In the genomic region with DNA sequence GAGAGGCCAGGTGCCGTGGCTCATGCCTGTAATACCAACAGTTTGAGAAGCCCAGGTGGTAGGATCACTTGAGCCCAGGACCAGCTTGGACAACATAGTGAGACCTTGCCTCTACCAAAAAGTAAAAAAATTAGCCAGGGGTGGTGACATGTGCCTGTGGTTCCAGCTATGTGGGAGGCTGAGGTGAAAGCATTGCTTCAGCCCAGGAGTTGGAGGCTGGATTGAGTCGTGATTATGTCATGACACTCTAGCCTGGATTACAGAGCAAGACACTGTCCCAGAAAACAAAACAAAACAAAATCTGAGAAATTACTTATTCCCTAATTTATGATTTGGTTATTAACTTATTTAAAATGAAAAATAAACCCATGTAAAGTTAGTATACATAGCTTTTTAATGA, we compare ENCODE assay signal across 16 cellular contexts. TPM values are rescaled to one million over a fixed set of nuclear protein-coding genes. Genes with fewer than 3 reads are reported as not detected.
DNase-seq lines count a peak whose midpoint lies in the region; ATAC-seq and TF ChIP-seq lines count a peak whose summit lies in the region.
"Had no signal": no experiment of that assay in that cellular context is flagged by ENCODE, and none has a peak within 500 bp of the region (broad histone marks: within the 10 kb centered on the region; RNA-seq: fewer than 3 reads in every experiment).

No MANE protein-coding gene starts in this region.

- H3K36me3 ChIP-seq in HEK293 (ENCODE audit: control insufficient read depth in 2 of 2, insufficient read depth in 1 of 2, low read length in 2 of 2) = no peaks in the 10 kb centered on the region; a peak in 1 of 3 replicates
- H3K36me3 ChIP-seq in trophoblast cell (ENCODE audit: control insufficient read depth in 1 of 2, insufficient read depth in 2 of 2, low read length in 2 of 2) = peaks cover 0 to 4% of the 10 kb centered on the region in 2 experiments

- H3K9ac ChIP-seq in trophoblast cell (ENCODE audit: low read length) = no peak overlapping the region

- POLR2A ChIA-PET in HEK293 (lab: Yijun Ruan, JAX) = interaction anchor here (0.6 kb wide), 1 partner anchor 54 kb away, joined by 3 read pairs; no protein-coding TSS in a partner anchor
- POLR2A ChIA-PET in WTC11 (lab: Charles Lee) = interaction anchor here (0.5 kb wide), 1 partner anchor 60 kb away, joined by 3 read pairs; no protein-coding TSS in a partner anchor

- no peak overlapping the region for H4K91ac ChIP-seq in trophoblast cell (ENCODE audit: low read depth, low read length)

- H4K12ac ChIP-seq in trophoblast cell (ENCODE audit: low read depth, low read length) = no peak overlapping the region

- H3K4me2 ChIP-seq in trophoblast cell (ENCODE audit: low read length) = no peak overlapping the region

- no peaks in the 10 kb centered on the region for H3K9me3 Mint-ChIP-seq in WTC11

- no peak overlapping the region for H3K4me3 Mint-ChIP-seq in WTC11

- H3K79me1 ChIP-seq in trophoblast cell (ENCODE audit: low read length) = peaks cover 2% of the 10 kb centered on the region

- peaks cover 59% of the 10 kb centered on the region for H3K4me1 Mint-ChIP-seq in WTC11

- no peak overlapping the region for H2AFZ ChIP-seq in trophoblast cell (ENCODE audit: insufficient read depth, low read length, poor library complexity)

- H3K4me3 ChIP-seq in HEK293 (ENCODE audit: low read depth, low read length) = no peak overlapping the region
- no peak overlapping the region for H3K4me3 ChIP-seq in trophoblast cell (ENCODE audit: low read depth, low read length)

- H3K23ac ChIP-seq in trophoblast cell (ENCODE audit: low read length) = no peak overlapping the region

- H3K36me3 Mint-ChIP-seq in WTC11 = no peaks in the 10 kb centered on the region

- no peak overlapping the region for H2AK5ac ChIP-seq in trophoblast cell (ENCODE audit: low read length)

- peaks cover 6% of the 10 kb centered on the region for H3K79me2 ChIP-seq in trophoblast cell (ENCODE audit: control insufficient read depth, insufficient read depth, low read length, poor library complexity)

- H3K27ac Mint-ChIP-seq in WTC11 = peak overlapping the region; percentile 45; the same call in 1 of the 2 replicates

- WGBS in trophoblast cell (ENCODE audit: extremely low coverage, insufficient coverage, insufficient read length) = no CpG with 5 or more reads among the region's 2 CpGs

- no peak overlapping the region for H2BK120ac ChIP-seq in trophoblast cell (ENCODE audit: insufficient read depth, low read length, poor library complexity)

- no peak overlapping the region for H3K14ac ChIP-seq in trophoblast cell (ENCODE audit: low read length)

- peak; percentile 6 for DNase-seq in activated CD4-positive, alpha-beta T cell treated with anti-CD3 and anti-CD28 coated beads for 48 hours
- no peak for DNase-seq in activated CD4-positive, alpha-beta T cell treated with anti-CD3 and anti-CD28 coated beads, Interleukin-2, amount 50 U/mL, for 1 hour
- DNase-seq in WTC11 (ENCODE audit: low spot score) = no peak
- DNase-seq in trophoblast cell = no peak
- DNase-seq in epidermal melanocyte (ENCODE audit: insufficient read length, low spot score) = no peak
- DNase-seq: C1 segment of cervical spinal cord, HCEC 1CT, KBM-7, NCI-H1417 treated with DMSO at 0.1 percent for 48 hours, NCI-H2029 treated with DMSO at 0.1 percent for 48 hours, NCI-H524, SIG-M5 had no signal

- H3K9me3 ChIP-seq in HEK293 (ENCODE audit: control insufficient read depth, insufficient read depth, low read depth, low read length) = no peaks in the 10 kb centered on the region
- no peaks in the 10 kb centered on the region for H3K9me3 ChIP-seq in trophoblast cell (ENCODE audit: insufficient read depth, low read depth, low read length)

- H3K27ac ChIP-seq in HEK293 (ENCODE audit: extremely low read depth, low read depth, low read length) (no peak overlapping the region), trophoblast cell (ENCODE audit: low read depth, low read length) (no peak overlapping the region)
- H3K27ac ChIP-seq: HL-60 had no signal

- H4K8ac ChIP-seq in trophoblast cell (ENCODE audit: low read depth, low read length) = no peak overlapping the region

- no peak for ATAC-seq in WTC11
- no peak for ATAC-seq in HG03520 (IDR thresholded peaks at IDR 0.05; ENCODE audit: unreplicated experiment)
- no peak for ATAC-seq in HG03521 (IDR thresholded peaks at IDR 0.05; ENCODE audit: unreplicated experiment)

- TF ChIP-seq CTCF in HEK293 (tag by site-specific recombination; IDR thresholded peaks at IDR 0.05) (no peak), WTC11 (IDR thresholded peaks at IDR 0.05) (no peak)

- H2BK12ac ChIP-seq in trophoblast cell (ENCODE audit: low read length) = no peak overlapping the region

- peak overlapping the region; percentile 59 for H3K4ac ChIP-seq in trophoblast cell (ENCODE audit: low read depth, low read length)

- no peaks in the 10 kb centered on the region for H3K27me3 Mint-ChIP-seq in WTC11 (ENCODE audit: low read depth)

- H2BK5ac ChIP-seq in trophoblast cell (ENCODE audit: low read depth, low read length, poor library complexity) = no peak overlapping the region

- CTCF ChIA-PET in HEK293 (lab: Yijun Ruan, JAX) = interaction anchor here (0.7 kb wide), 2 partner anchors 22 to 120 kb away, joined by 3 to 4 read pairs; no protein-coding TSS in a partner anchor
- CTCF ChIA-PET in WTC11 (lab: Charles Lee) = no interaction called here

- no peaks in the 10 kb centered on the region for H3K27me3 ChIP-seq in trophoblast cell (ENCODE audit: insufficient read depth, low read length)

- H3K18ac ChIP-seq in trophoblast cell (ENCODE audit: low read length) = no peak overlapping the region

- H3K4me1 ChIP-seq in HEK293 (ENCODE audit: control insufficient read depth, insufficient read depth, low read length) (0 out of 2 replicates have a peak, but pooled peaks cover 2% of the 10 kb centered on the region), trophoblast cell (ENCODE audit: control insufficient read depth in 1 of 2, insufficient read depth in 2 of 2, low read length in 2 of 2) (peaks cover 11 to 14% of the 10 kb centered on the region in 2 experiments)

TF ChIP-seq in HEK293, 187 proteins besides CTCF, POLR2A, EP300 and RAD21:
- TF ChIP-seq ZNF501 (tag by site-specific recombination; IDR thresholded peaks at IDR 0.05) (no peak), ZFHX2 (tag by site-specific recombination; conservative IDR thresholded peaks at IDR 0.05) (0 out of 2 replicates have a peak, but pooled peaks have one; percentile 11), GLIS1 (tag by site-specific recombination; IDR thresholded peaks at IDR 0.05) (peak; percentile 41; the same call in 1 of the 2 replicates)
- TF ChIP-seq, protein P1, sequence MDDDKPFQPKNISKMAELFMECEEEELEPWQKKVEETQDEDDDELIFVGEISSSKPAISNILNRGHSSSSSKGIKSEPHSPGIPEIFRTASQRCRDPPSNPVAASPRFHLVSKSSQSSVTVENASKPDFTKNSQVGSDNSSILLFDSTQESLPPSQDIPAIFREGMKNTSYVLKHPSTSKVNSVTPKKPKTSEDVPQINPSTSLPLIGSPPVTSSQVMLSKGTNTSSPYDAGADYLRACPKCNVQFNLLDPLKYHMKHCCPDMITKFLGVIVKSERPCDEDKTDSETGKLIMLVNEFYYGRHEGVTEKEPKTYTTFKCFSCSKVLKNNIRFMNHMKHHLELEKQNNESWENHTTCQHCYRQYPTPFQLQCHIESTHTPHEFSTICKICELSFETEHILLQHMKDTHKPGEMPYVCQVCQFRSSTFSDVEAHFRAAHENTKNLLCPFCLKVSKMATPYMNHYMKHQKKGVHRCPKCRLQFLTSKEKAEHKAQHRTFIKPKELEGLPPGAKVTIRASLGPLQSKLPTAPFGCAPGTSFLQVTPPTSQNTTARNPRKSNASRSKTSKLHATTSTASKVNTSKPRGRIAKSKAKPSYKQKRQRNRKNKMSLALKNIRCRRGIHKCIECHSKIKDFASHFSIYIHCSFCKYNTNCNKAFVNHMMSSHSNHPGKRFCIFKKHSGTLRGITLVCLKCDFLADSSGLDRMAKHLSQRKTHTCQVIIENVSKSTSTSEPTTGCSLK (tag by site-specific recombination; IDR thresholded peaks at IDR 0.05) = no peak

TF ChIP-seq in WTC11, 78 proteins besides CTCF, POLR2A, EP300 and RAD21 (continues in another document):
- TF ChIP-seq, protein P2, sequence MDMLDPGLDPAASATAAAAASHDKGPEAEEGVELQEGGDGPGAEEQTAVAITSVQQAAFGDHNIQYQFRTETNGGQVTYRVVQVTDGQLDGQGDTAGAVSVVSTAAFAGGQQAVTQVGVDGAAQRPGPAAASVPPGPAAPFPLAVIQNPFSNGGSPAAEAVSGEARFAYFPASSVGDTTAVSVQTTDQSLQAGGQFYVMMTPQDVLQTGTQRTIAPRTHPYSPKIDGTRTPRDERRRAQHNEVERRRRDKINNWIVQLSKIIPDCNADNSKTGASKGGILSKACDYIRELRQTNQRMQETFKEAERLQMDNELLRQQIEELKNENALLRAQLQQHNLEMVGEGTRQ (CRISPR knock-in tag; IDR thresholded peaks at IDR 0.05) = no peak
- TF ChIP-seq E2F5 (CRISPR knock-in tag; IDR thresholded peaks at IDR 0.05) = no peak
- no peak for TF ChIP-seq IRF1 (CRISPR knock-in tag; IDR thresholded peaks at IDR 0.05)
- TF ChIP-seq, protein P3, sequence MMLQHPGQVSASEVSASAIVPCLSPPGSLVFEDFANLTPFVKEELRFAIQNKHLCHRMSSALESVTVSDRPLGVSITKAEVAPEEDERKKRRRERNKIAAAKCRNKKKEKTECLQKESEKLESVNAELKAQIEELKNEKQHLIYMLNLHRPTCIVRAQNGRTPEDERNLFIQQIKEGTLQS (CRISPR knock-in tag; conservative IDR thresholded peaks at IDR 0.05) = no peak
- no peak for TF ChIP-seq NR1H2 (CRISPR knock-in tag; IDR thresholded peaks at IDR 0.05)
- no peak for TF ChIP-seq ZNF138 (CRISPR knock-in tag; conservative IDR thresholded peaks at IDR 0.05)

RNA-seq across cellular contexts. Expression of gene ITSN1, which starts 27.8 kb away (rescaled TPM):
- total RNA-seq in WTC11 (2021) = 66.0 to 79.4 TPM (median 69.6 TPM) in 3 replicates
- polyA plus RNA-seq in trophoblast cell (2013) = 121 and 122 TPM in 2 replicates

RNA-seq across cellular contexts. Expression of gene CRYZL1, which starts 28.5 kb away (rescaled TPM):
- 21.9 to 31.8 TPM (median 24.7 TPM) in 3 replicates for total RNA-seq in WTC11 (2021)
- 20.4 and 21.1 TPM in 2 replicates for polyA plus RNA-seq in trophoblast cell (2013)
